ENCODE assay signal across 19 cellular contexts in the genomic region with DNA sequence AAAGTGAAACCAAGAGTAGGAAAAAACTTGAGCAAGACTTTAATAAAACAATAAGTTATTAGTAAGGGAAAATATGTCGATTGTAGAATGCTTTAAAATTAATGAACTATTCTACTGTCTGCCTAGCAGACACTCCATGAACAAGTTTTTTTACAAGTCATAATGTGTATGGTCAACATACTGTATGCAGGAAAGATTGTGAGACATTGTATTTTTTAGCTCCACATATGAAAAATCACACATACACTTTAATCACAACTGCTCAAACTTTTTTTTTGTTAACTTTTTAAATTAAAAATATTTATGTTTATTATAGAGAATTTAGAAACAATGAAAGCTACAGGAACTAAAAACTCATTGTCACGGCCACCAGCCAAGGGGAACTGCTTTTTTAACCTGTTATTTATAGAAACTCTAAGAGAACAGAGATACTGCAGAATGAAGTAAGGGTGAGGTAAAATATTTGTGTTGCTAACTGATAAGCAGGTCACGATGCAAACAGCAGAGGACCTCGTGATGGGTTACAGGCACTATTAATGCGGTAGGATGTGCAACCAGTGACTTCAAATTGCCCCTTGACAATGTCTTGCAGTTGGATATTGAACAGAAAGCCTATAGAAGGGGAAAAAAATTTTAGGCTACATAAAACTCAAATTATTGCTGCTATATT. TPM values are rescaled to one million over a fixed set of nuclear protein-coding genes. Genes with fewer than 3 reads are reported as not detected.
"Had no signal": no experiment of that assay in that cellular context is flagged by ENCODE, and none has a peak within 500 bp of the region (broad histone marks: within the 10 kb centered on the region; RNA-seq: fewer than 3 reads in every experiment).

No MANE protein-coding gene starts in this region.

- ATAC-seq: activated CD8-positive, alpha-beta T cell treated with anti-CD3 and anti-CD28 coated beads, Interleukin-2, amount 10 ng/mL, durations not matched to agents 7 days and 5 days; body of pancreas; stimulated activated effector memory CD8-positive, alpha-beta T cell treated with anti-CD3 and anti-CD28 coated beads, Interleukin-12 subunit alpha, Interleukin-12 subunit beta, amount 100 ng/mL, for 72 hours had no signal

- H3K27ac Mint-ChIP-seq: activated B cell treated with CpG ODN at 0.5 μM for 24 hours; activated CD8-positive, alpha-beta T cell treated with anti-CD3 and anti-CD28 coated beads, Interleukin-2, amount 10 ng/mL, durations not matched to agents 7 days and 5 days; activated naive CD8-positive, alpha-beta T cell; neural progenitor cell; stimulated activated effector memory CD8-positive, alpha-beta T cell treated with anti-CD3 and anti-CD28 coated beads, Interleukin-12 subunit alpha, Interleukin-12 subunit beta, amount 100 ng/mL, for 72 hours had no signal

- H3K9me3 ChIP-seq: ovary had no signal

- H3K27ac ChIP-seq: esophagus squamous epithelium, neural progenitor cell, ovary had no signal

- H3K4me3 Mint-ChIP-seq: activated B cell treated with CpG ODN at 0.5 μM for 24 hours; activated CD8-positive, alpha-beta T cell treated with anti-CD3 and anti-CD28 coated beads, Interleukin-2, amount 10 ng/mL, durations not matched to agents 7 days and 5 days; activated naive CD8-positive, alpha-beta T cell; central memory CD8-positive, alpha-beta T cell; naive B cell; neural progenitor cell; stimulated activated effector memory CD8-positive, alpha-beta T cell treated with anti-CD3 and anti-CD28 coated beads, Interleukin-12 subunit alpha, Interleukin-12 subunit beta, amount 100 ng/mL, for 72 hours had no signal

- H3K36me3 Mint-ChIP-seq: activated naive CD8-positive, alpha-beta T cell; stimulated activated effector memory CD8-positive, alpha-beta T cell treated with anti-CD3 and anti-CD28 coated beads, Interleukin-12 subunit alpha, Interleukin-12 subunit beta, amount 100 ng/mL, for 72 hours had no signal

- H3K4me1 Mint-ChIP-seq: activated B cell treated with CpG ODN at 0.5 μM for 24 hours; central memory CD8-positive, alpha-beta T cell; naive B cell; neural progenitor cell; stimulated activated effector memory CD8-positive, alpha-beta T cell treated with anti-CD3 and anti-CD28 coated beads, Interleukin-12 subunit alpha, Interleukin-12 subunit beta, amount 100 ng/mL, for 72 hours had no signal

- DNase-seq: activated B cell treated with CpG ODN at 0.5 μM for 24 hours; activated CD4-positive, alpha-beta T cell treated with anti-CD3 and anti-CD28 coated beads for 48 hours; activated CD8-positive, alpha-beta T cell treated with anti-CD3 and anti-CD28 coated beads, Interleukin-2, amount 10 ng/mL, durations not matched to agents 7 days and 5 days; activated gamma-delta T cell treated with Interleukin-2 at 50 U/mL for 16 hours; amygdala; body of pancreas; effector CD8-positive, alpha-beta T cell; esophagus squamous epithelium; foreskin fibroblast; glutamatergic neuron; naive B cell; ovary; stimulated activated CD4-positive, alpha-beta T cell treated with anti-CD3 and anti-CD28 coated beads, Interleukin-1b, Interleukin-23, amount 100 ng/mL, for 48 hours had no signal

- H3K27me3 ChIP-seq: body of pancreas, esophagus squamous epithelium, neural progenitor cell, ovary had no signal

- H3K36me3 ChIP-seq: esophagus squamous epithelium, ovary had no signal

- H3K9ac ChIP-seq: neural progenitor cell had no signal

- H2AFZ ChIP-seq: neural progenitor cell had no signal

- H3K4me3 ChIP-seq: body of pancreas, esophagus squamous epithelium, lung, neural progenitor cell, ovary had no signal

- H3K4me2 ChIP-seq: neural progenitor cell had no signal

- H3K4me1 ChIP-seq: body of pancreas, esophagus squamous epithelium, neural progenitor cell had no signal

RNA-seq across cellular contexts. Expression of gene THSD4, which starts 53.0 kb away (rescaled TPM):
- total RNA-seq: activated B cell treated with CpG ODN at 0.5 μM for 24 hours; activated CD8-positive, alpha-beta T cell treated with anti-CD3 and anti-CD28 coated beads, Interleukin-2, amount 10 ng/mL, durations not matched to agents 7 days and 5 days; T-helper 1 cell treated with Interleukin-12 subunit alpha and Interleukin-12 subunit beta and Interleukin-4 antibody, amounts not matched to agents 30 ng/mL and 1 ng/mL, for 36 hours had no signal
